In genomic region chr18:48876590-48876989, GRCh38 we compare ENCODE assay signal across 18 cellular contexts.
DNase-seq lines count a peak whose midpoint lies in the region; ATAC-seq, FAIRE-seq and TF ChIP-seq lines count a peak whose summit lies in the region.
"Had no signal": no experiment of that assay in that cellular context is flagged by ENCODE, and none has a peak within 500 bp of the region (broad histone marks: within the 10 kb centered on the region; RNA-seq: fewer than 3 reads in every experiment).

No MANE protein-coding gene starts in this region.

- WGBS in A549 (ENCODE audit: missing lambda C conversion rate) = 90% methylated on average over 6 of the region's 6 CpGs

- ATAC-seq in A549 = no peak
- ATAC-seq in omental fat pad (ENCODE audit: low FRiP score) = no peak
- ATAC-seq in GM18861 (IDR thresholded peaks at IDR 0.05; ENCODE audit: unreplicated experiment) = no peak

- H3K9me3 Mint-ChIP-seq in neural progenitor cell = peaks cover 10% of the 10 kb centered on the region
- H3K9me3 Mint-ChIP-seq: CD4-positive, alpha-beta T cell had no signal

- H3K9me3 ChIP-seq in A549 = no peaks in the 10 kb centered on the region
- no peaks in the 10 kb centered on the region for H3K9me3 ChIP-seq in neural progenitor cell (ENCODE audit: low read depth)

- no peak for FAIRE-seq in A549 (lab: Jason Lieb, UNC)
- peak; percentile 17 for FAIRE-seq in GM12892 (lab: Jason Lieb, UNC)

- no peak overlapping the region for H2AFZ ChIP-seq in neural progenitor cell (replicated peaks)

- TF ChIP-seq CTCF in A549 (IDR thresholded peaks at IDR 0.05) (no peak), neural progenitor cell (IDR thresholded peaks at IDR 0.05) (no peak), omental fat pad (IDR thresholded peaks at IDR 0.05) (no peak)

- no peak for DNase-seq in A549 (ENCODE audit: low read depth in 1 of 2, low spot score in 1 of 2)
- no peak for DNase-seq in GM12892 (ENCODE audit: insufficient read length)
- DNase-seq in epidermal melanocyte (ENCODE audit: insufficient read length, low spot score) = peak; percentile 2
- DNase-seq in neural progenitor cell (ENCODE audit: low spot score) = no peak
- DNase-seq in omental fat pad (ENCODE audit: low spot score) = no peak
- no peak for DNase-seq in AG08395 (ENCODE audit: low spot score)
- no peak for DNase-seq in cerebellum (ENCODE audit: low spot score)
- DNase-seq: AML-193; Calu3; CD4-positive, alpha-beta T cell; HCEC 1CT; KBM-7; MV-4-11; NCI-H1417; NCI-H187 treated with DMSO at 0.1 percent for 48 hours; NCI-H2171 treated with DMSO at 0.1 percent for 48 hours; NCI-H774 had no signal

- no peaks in the 10 kb centered on the region for H3F3A ChIP-seq in neural progenitor cell (ENCODE audit: low read depth)

- H3K4me3 Mint-ChIP-seq in neural progenitor cell = no peak overlapping the region
- H3K4me3 Mint-ChIP-seq: CD4-positive, alpha-beta T cell had no signal

- peaks cover 39% of the 10 kb centered on the region for H3K4me1 Mint-ChIP-seq in neural progenitor cell

- TF ChIP-seq POLR2A in A549 (IDR thresholded peaks at IDR 0.05; ENCODE audit: low read length) (no peak), GM12892 (IDR thresholded peaks at IDR 0.05; ENCODE audit: low read depth, low read length) (no peak)

- H3K4me1 ChIP-seq in A549 (peaks cover 36% of the 10 kb centered on the region), neural progenitor cell (no peaks in the 10 kb centered on the region)

- TF ChIP-seq RAD21 in A549 (conservative IDR thresholded peaks at IDR 0.05 in 1 of 2, IDR thresholded peaks at IDR 0.05 in 1 of 2) = no peak

- H3K36me3 ChIP-seq in neural progenitor cell = no peaks in the 10 kb centered on the region

- no peaks in the 10 kb centered on the region for H3K79me2 ChIP-seq in neural progenitor cell (ENCODE audit: low read depth)

- H3K27ac ChIP-seq in A549 (peak overlapping the region in 1 of 2 experiments; percentile 94; a peak in 2 of 6 replicates), neural progenitor cell (no peak overlapping the region)

- peaks cover 9% of the 10 kb centered on the region for H3K27me3 Mint-ChIP-seq in neural progenitor cell (ENCODE audit: insufficient read depth, low read depth)
- H3K27me3 Mint-ChIP-seq: CD4-positive, alpha-beta T cell had no signal

- TF ChIP-seq EP300 in A549 (IDR thresholded peaks at IDR 0.05) = no peak

- no peaks in the 10 kb centered on the region for H4K20me1 ChIP-seq in neural progenitor cell (ENCODE audit: low read depth)

- H3K4me2 ChIP-seq in A549 = no peak overlapping the region
- no peak overlapping the region for H3K4me2 ChIP-seq in neural progenitor cell

- POLR2A ChIA-PET in A549 (lab: Yijun Ruan, JAX) = no interaction called here

- H3K27me3 ChIP-seq in neural progenitor cell = no peaks in the 10 kb centered on the region

- no peak overlapping the region for H3K9ac ChIP-seq in neural progenitor cell

- H3K4me3 ChIP-seq in A549 (no peak overlapping the region), neural progenitor cell (no peak overlapping the region)

- CTCF ChIA-PET in A549 (lab: Yijun Ruan, JAX) = no interaction called here

- H3K27ac Mint-ChIP-seq in neural progenitor cell = peak overlapping the region; percentile 17
- H3K27ac Mint-ChIP-seq: CD4-positive, alpha-beta T cell had no signal

- no peaks in the 10 kb centered on the region for H3K36me3 Mint-ChIP-seq in neural progenitor cell

TF ChIP-seq in A549, 52 proteins besides CTCF, POLR2A, EP300 and RAD21:
- TF ChIP-seq KDM1A (IDR thresholded peaks at IDR 0.05; ENCODE audit: low read depth) (peak; percentile 61; the same call in 1 of the 2 replicates), PHF8 (IDR thresholded peaks at IDR 0.05; ENCODE audit: borderline replicate concordance, low read depth) (no peak), NPAS2 (CRISPR knock-in tag; IDR thresholded peaks at IDR 0.05; ENCODE audit: borderline replicate concordance) (no peak), MAX (IDR thresholded peaks at IDR 0.05) (no peak), EHF (CRISPR knock-in tag; IDR thresholded peaks at IDR 0.05) (no peak)
